Comparison of ENCODE assay signal across 13 cellular contexts in the genomic region with DNA sequence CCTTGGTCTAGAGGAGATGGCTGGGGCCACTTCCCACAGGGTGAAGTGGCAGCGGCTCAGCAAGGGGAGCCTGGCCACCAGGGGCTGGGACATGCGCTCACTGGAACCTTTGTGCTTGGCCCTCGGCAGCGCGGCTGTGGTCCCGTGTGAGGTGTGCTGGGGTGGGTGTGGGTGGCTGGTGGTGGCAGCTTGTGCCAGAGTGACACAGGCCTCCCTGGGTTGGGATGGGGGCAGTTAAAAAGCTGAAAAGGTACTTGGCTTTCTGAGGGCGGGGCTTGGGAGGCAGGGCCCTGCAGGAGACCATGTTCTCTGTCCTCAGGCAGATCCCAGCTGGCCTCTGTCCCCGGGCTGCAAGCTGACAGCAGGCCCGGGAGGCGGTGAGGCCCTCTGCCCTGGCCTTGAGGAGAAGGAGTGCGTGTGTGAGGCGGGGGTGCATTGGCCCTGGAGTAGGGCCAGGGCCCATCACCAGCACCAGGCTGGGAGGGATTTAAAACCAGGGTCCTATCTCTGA. TPM values are rescaled to one million over a fixed set of nuclear protein-coding genes. Genes with fewer than 3 reads are reported as not detected.
A peak's percentile ranks its signal among the peaks of the same experiment; 100 is the strongest.
DNase-seq lines count a peak whose midpoint lies in the region; ATAC-seq, FAIRE-seq and TF ChIP-seq lines count a peak whose summit lies in the region.
"Had no signal": no experiment of that assay in that cellular context is flagged by ENCODE, and none has a peak within 500 bp of the region (broad histone marks: within the 10 kb centered on the region; RNA-seq: fewer than 3 reads in every experiment).

No MANE protein-coding gene starts in this region.

- H4K20me1 ChIP-seq in HepG2 (ENCODE audit: insufficient read depth, low read length) = no peaks in the 10 kb centered on the region

- peak overlapping the region; percentile 12 for H3K27ac Mint-ChIP-seq in activated naive CD8-positive, alpha-beta T cell treated with anti-CD3 and anti-CD28 coated beads, Interleukin-2, amount 10 ng/mL, durations not matched to agents 7 days and 5 days

- no peak for ATAC-seq in heart right ventricle
- ATAC-seq in activated naive CD8-positive, alpha-beta T cell treated with anti-CD3 and anti-CD28 coated beads, Interleukin-2, amount 10 ng/mL, durations not matched to agents 7 days and 5 days (ENCODE audit: low read depth) = no peak
- peak; percentile 13 for ATAC-seq in HepG2
- no peak for ATAC-seq in GM18867 (IDR thresholded peaks at IDR 0.05; ENCODE audit: unreplicated experiment)

- TF ChIP-seq CTCF in cardiac muscle cell (IDR thresholded peaks at IDR 0.05; ENCODE audit: low read depth, low read length) = no peak
- no peak for TF ChIP-seq CTCF in heart right ventricle (IDR thresholded peaks at IDR 0.05)
- 0 out of 2 replicates have a peak, but pooled peaks have one; percentile 6 for TF ChIP-seq CTCF in HepG2 (CRISPR knock-in tag; IDR thresholded peaks at IDR 0.05)
- no peak for TF ChIP-seq CTCF in vagina (IDR thresholded peaks at IDR 0.05)

- H3K36me3 ChIP-seq in cardiac muscle cell (peaks cover 27% of the 10 kb centered on the region), heart right ventricle (peaks cover 6 to 96% (median 36%) of the 10 kb centered on the region in 9 donors), HepG2 (replicated peaks in 1 of 2; ENCODE audit: control insufficient read depth in 1 of 2, insufficient read depth in 2 of 2, low read length in 2 of 2) (peaks cover 22 to 53% of the 10 kb centered on the region in 2 experiments; a peak in 4 of 5 replicates), vagina (peaks cover 0 to 56% of the 10 kb centered on the region in 2 donors)

- in situ Hi-C loops in HepG2 (cut with HindIII; ENCODE audit: extremely low pct_ligation_motif_present, low pct_unique_long_range_greater_than_20kb) = no loop called here

- TF ChIP-seq EP300 in HepG2 (IDR thresholded peaks at IDR 0.05; ENCODE audit: low read depth in 2 of 2, low read length in 2 of 2) = no peak
- no peak for TF ChIP-seq EP300 in HepG2 (CRISPR knock-in tag; IDR thresholded peaks at IDR 0.05; ENCODE audit: borderline replicate concordance)

- H3K4me1 Mint-ChIP-seq in activated naive CD8-positive, alpha-beta T cell treated with anti-CD3 and anti-CD28 coated beads, Interleukin-2, amount 10 ng/mL, durations not matched to agents 7 days and 5 days = peaks cover under 1% of the 10 kb centered on the region

- no peak overlapping the region for H3K9ac ChIP-seq in HepG2 (ENCODE audit: insufficient read depth, low read depth, low read length)
- H3K9ac ChIP-seq: parathyroid adenoma had no signal

- H3K9me3 ChIP-seq in cardiac muscle cell (ENCODE audit: low read depth) = no peaks in the 10 kb centered on the region
- H3K9me3 ChIP-seq in heart right ventricle = no peaks in the 10 kb centered on the region
- H3K9me3 ChIP-seq in HepG2 (ENCODE audit: low read length) = no peaks in the 10 kb centered on the region
- no peaks in the 10 kb centered on the region for H3K9me3 ChIP-seq in vagina

- intact Hi-C loops in heart right ventricle (cut with DNase I) = no loop called here
- intact Hi-C loops in HepG2 (cut with micrococcal nuclease; ENCODE audit: unreplicated experiment) = no loop called here
- intact Hi-C loops in vagina (cut with DNase I) = no loop called here

- FAIRE-seq in HepG2 (lab: Jason Lieb, UNC) = no peak
- FAIRE-seq: urothelium cell line had no signal

- peaks cover 6% of the 10 kb centered on the region for H3K36me3 Mint-ChIP-seq in activated naive CD8-positive, alpha-beta T cell treated with anti-CD3 and anti-CD28 coated beads, Interleukin-2, amount 10 ng/mL, durations not matched to agents 7 days and 5 days

- no peak overlapping the region for H3K4me3 Mint-ChIP-seq in activated naive CD8-positive, alpha-beta T cell treated with anti-CD3 and anti-CD28 coated beads, Interleukin-2, amount 10 ng/mL, durations not matched to agents 7 days and 5 days

- H3K27me3 Mint-ChIP-seq in activated naive CD8-positive, alpha-beta T cell treated with anti-CD3 and anti-CD28 coated beads, Interleukin-2, amount 10 ng/mL, durations not matched to agents 7 days and 5 days = no peaks in the 10 kb centered on the region

- H3K79me2 ChIP-seq in HepG2 (ENCODE audit: insufficient read depth, low read length) = no peaks in the 10 kb centered on the region

- no peaks in the 10 kb centered on the region for H3K9me3 Mint-ChIP-seq in activated naive CD8-positive, alpha-beta T cell treated with anti-CD3 and anti-CD28 coated beads, Interleukin-2, amount 10 ng/mL, durations not matched to agents 7 days and 5 days

- 77 to 79% methylated on average over 12 of the region's 12 CpGs for WGBS in heart right ventricle, 2 donors
- WGBS in HepG2 (ENCODE audit: low lambda C conversion rate) = 86% methylated on average over 10 of the region's 12 CpGs

- peak in 1 of 2 donors; percentile 17 for DNase-seq in cardiac muscle cell (ENCODE audit: low read depth in 1 of 2, low spot score in 1 of 2)
- DNase-seq in heart right ventricle = no peak
- no peak for DNase-seq in activated naive CD8-positive, alpha-beta T cell treated with anti-CD3 and anti-CD28 coated beads, Interleukin-2, amount 10 ng/mL, durations not matched to agents 7 days and 5 days
- DNase-seq in HepG2 (ENCODE audit: low spot score) = no peak
- DNase-seq in vagina (ENCODE audit: extremely low spot score in 2 of 2) = no peak
- DNase-seq in NCI-H748 (lab: John Stamatoyannopoulos, UW; ENCODE audit: unreplicated experiment) = no peak
- DNase-seq in NCI-H1048 (lab: John Stamatoyannopoulos, UW) = no peak
- DNase-seq: DND-41, NCI-H524 treated with DMSO at 0.1 percent for 48 hours had no signal

- TF ChIP-seq POLR2A in HepG2 (IDR thresholded peaks at IDR 0.05; ENCODE audit: insufficient read depth in 1 of 2, low read depth in 2 of 2, low read length in 2 of 2) (0 out of 4 replicates have a peak, but pooled peaks of 1 of the 2 experiments have one; percentile 12), vagina (IDR thresholded peaks at IDR 0.05) (no peak)

- CTCF ChIA-PET in HepG2 (lab: Yijun Ruan, JAX; ENCODE audit: low intra/inter-chr PET ratio, low total read pairs) = no interaction called here

- H3K4me1 ChIP-seq in cardiac muscle cell (ENCODE audit: low read depth) (no peaks in the 10 kb centered on the region), heart right ventricle (no peaks in the 10 kb centered on the region), HepG2 (ENCODE audit: insufficient read depth, low read length) (no peaks in the 10 kb centered on the region), vagina (no peaks in the 10 kb centered on the region)

- H3K4me3 ChIP-seq in cardiac muscle cell = no peak overlapping the region
- H3K4me3 ChIP-seq in heart right ventricle = no peak overlapping the region
- no peak overlapping the region for H3K4me3 ChIP-seq in HepG2 (replicated peaks in 1 of 3; ENCODE audit: insufficient read depth in 1 of 3, low read depth in 2 of 3, low read length in 3 of 3)
- no peak overlapping the region for H3K4me3 ChIP-seq in vagina

- no peaks in the 10 kb centered on the region for H3K27me3 ChIP-seq in cardiac muscle cell
- no peaks in the 10 kb centered on the region for H3K27me3 ChIP-seq in heart right ventricle
- no peaks in the 10 kb centered on the region for H3K27me3 ChIP-seq in HepG2 (ENCODE audit: control insufficient read depth in 1 of 2, insufficient read depth in 2 of 2, low read length in 2 of 2)
- no peaks in the 10 kb centered on the region for H3K27me3 ChIP-seq in vagina

- no peak for TF ChIP-seq RAD21 in HepG2 (CRISPR knock-in tag; IDR thresholded peaks at IDR 0.05)

- no peak overlapping the region for H3K4me2 ChIP-seq in HepG2 (ENCODE audit: low read depth, low read length)

- TSS peak; percentile 37 for BruUV-seq in HepG2 (replicated peaks; lab: Mats Ljungman, UMichigan)

- POLR2A ChIA-PET in activated naive CD8-positive, alpha-beta T cell treated with anti-CD3 and anti-CD28 coated beads, Interleukin-2, amount 10 ng/mL, durations not matched to agents 7 days and 5 days (lab: Charles Lee) = no interaction called here
- POLR2A ChIA-PET in HepG2 (lab: Yijun Ruan, JAX) = interaction anchor here (2.7 kb wide), 1 partner anchor 18 kb away, joined by 10 read pairs; a partner anchor contains a TSS

- peak overlapping the region; percentile 55 for H3K27ac ChIP-seq in cardiac muscle cell
- no peak overlapping the region for H3K27ac ChIP-seq in heart right ventricle
- no peak overlapping the region for H3K27ac ChIP-seq in HepG2 (ENCODE audit: extremely low read length, insufficient read depth, low read length)
- H3K27ac ChIP-seq in vagina = peak overlapping the region; percentile 17
- H3K27ac ChIP-seq: parathyroid adenoma, VCaP had no signal

- H2AFZ ChIP-seq in HepG2 (ENCODE audit: low read length) = no peak overlapping the region
- H2AFZ ChIP-seq: parathyroid adenoma had no signal

RNA-seq across cellular contexts. Expression of a gene that starts 17.3 kb away (rescaled TPM):
- total RNA-seq in cardiac muscle cell = 14.4 and 19.8 TPM in 2 replicates
- polyA plus RNA-seq in cardiac muscle cell = 19.2 and 24.3 TPM in 2 replicates
- 10 to 100 TPM; 18.7 to 26.6 (median 20.9) TPM for total RNA-seq in heart right ventricle
- 10 to 100 TPM; 15.2 to 25.2 TPM for polyA plus RNA-seq in heart right ventricle
- 10 to 100 TPM; 23.7 to 26.2 TPM for total RNA-seq in activated naive CD8-positive, alpha-beta T cell treated with anti-CD3 and anti-CD28 coated beads, Interleukin-2, amount 10 ng/mL, durations not matched to agents 7 days and 5 days
- total RNA-seq in HepG2 (2016; rRNA removed; fragmentation: Illumina TruSeq; extraction: Trizol) = 12.9 and 15.8 TPM in 2 replicates
- total RNA-seq in HepG2 (2016; cell fraction: cytosol; rRNA removed; fragmentation: Illumina TruSeq; extraction: Trizol; ENCODE audit: low read depth) = 16.5 and 20.0 TPM in 2 replicates
- 13.8 and 14.3 TPM in 2 replicates for total RNA-seq in HepG2 (2016; cell fraction: insoluble cytoplasmic fraction; rRNA removed; fragmentation: Illumina TruSeq; extraction: Trizol)
- total RNA-seq in HepG2 (2016; cell fraction: membrane; rRNA removed; fragmentation: Illumina TruSeq; extraction: Trizol) = 26.2 and 26.3 TPM in 2 replicates
- 9.0 and 14.0 TPM in 2 replicates for total RNA-seq in HepG2 (2016; cell fraction: nucleus; rRNA removed; fragmentation: Illumina TruSeq; extraction: Trizol)
- 10.8 and 12.5 TPM in 2 replicates for polyA plus RNA-seq in HepG2 (2011; rRNA removed)
- 9.6 and 14.7 TPM in 2 replicates for polyA plus RNA-seq in HepG2 (2011; cell fraction: cytosol; rRNA removed)
- 11.4 TPM in 2 replicates for polyA plus RNA-seq in HepG2 (2011; cell fraction: nucleus; rRNA removed)
- 9.9 and 11.7 TPM in 2 replicates for polyA plus RNA-seq in HepG2 (2012)
- 26.1 and 31.1 TPM in 2 replicates for polyA plus RNA-seq in HepG2 (2016; cell fraction: cytosol; fragmentation: Illumina TruSeq; extraction: Trizol; ENCODE audit: low read depth)
- 16.6 and 21.7 TPM in 2 replicates for polyA plus RNA-seq in HepG2 (2016; cell fraction: insoluble cytoplasmic fraction; fragmentation: Illumina TruSeq; extraction: Trizol; ENCODE audit: low read depth)
- 33.3 and 33.5 TPM in 2 replicates for polyA plus RNA-seq in HepG2 (2016; cell fraction: membrane; fragmentation: Illumina TruSeq; extraction: Trizol; ENCODE audit: low read depth)
- polyA plus RNA-seq in HepG2 (2016; cell fraction: nucleus; fragmentation: Illumina TruSeq; extraction: Trizol; ENCODE audit: insufficient read depth, low read depth) = 16.7 and 20.2 TPM in 2 replicates
- polyA minus RNA-seq in HepG2 (2011; rRNA and poly(A)+ RNA removed; ENCODE audit: low replicate concordance) = 6.7 and 17.0 TPM in 2 replicates
- polyA minus RNA-seq in HepG2 (2011; cell fraction: cytosol; rRNA and poly(A)+ RNA removed) = 7.6 and 9.1 TPM in 2 replicates
- polyA minus RNA-seq in HepG2 (2011; cell fraction: nucleus; rRNA and poly(A)+ RNA removed) = 6.7 and 7.2 TPM in 2 replicates
- total RNA-seq in vagina = 10.1 TPM

RNA-seq across cellular contexts. Expression of a gene that starts 22.1 kb away (rescaled TPM):
- total RNA-seq in cardiac muscle cell (12.3 and 18.0 TPM in 2 replicates), heart right ventricle (1 to 10 TPM in 9 of 10 donors, under 1 TPM in 1; 0.56 to 9.1 (median 2.6) TPM), HepG2 (2016; rRNA removed; fragmentation: Illumina TruSeq; extraction: Trizol) (39.0 and 43.1 TPM in 2 replicates), vagina (29.2 TPM)
- polyA plus RNA-seq in cardiac muscle cell (18.7 and 20.3 TPM in 2 replicates), heart right ventricle (1 to 10 TPM; 2.1 to 2.2 TPM), HepG2 (2011; rRNA removed) (43.7 and 56.0 TPM in 2 replicates)
- total RNA-seq in activated naive CD8-positive, alpha-beta T cell treated with anti-CD3 and anti-CD28 coated beads, Interleukin-2, amount 10 ng/mL, durations not matched to agents 7 days and 5 days = 1 to 10 TPM; 8.4 to 8.8 TPM
- 9.7 and 11.5 TPM in 2 replicates for total RNA-seq in HepG2 (2016; cell fraction: cytosol; rRNA removed; fragmentation: Illumina TruSeq; extraction: Trizol; ENCODE audit: low read depth)
- total RNA-seq in HepG2 (2016; cell fraction: insoluble cytoplasmic fraction; rRNA removed; fragmentation: Illumina TruSeq; extraction: Trizol) = 42.4 and 43.7 TPM in 2 replicates
- 14.0 and 15.6 TPM in 2 replicates for total RNA-seq in HepG2 (2016; cell fraction: membrane; rRNA removed; fragmentation: Illumina TruSeq; extraction: Trizol)
- 14.8 and 19.2 TPM in 2 replicates for total RNA-seq in HepG2 (2016; cell fraction: nucleus; rRNA removed; fragmentation: Illumina TruSeq; extraction: Trizol)
- 51.4 and 52.1 TPM in 2 replicates for polyA plus RNA-seq in HepG2 (2011; cell fraction: cytosol; rRNA removed)
- 86.7 and 88.3 TPM in 2 replicates for polyA plus RNA-seq in HepG2 (2011; cell fraction: nucleus; rRNA removed)
- 23.6 and 28.4 TPM in 2 replicates for polyA plus RNA-seq in HepG2 (2012)
- polyA plus RNA-seq in HepG2 (2016; cell fraction: cytosol; fragmentation: Illumina TruSeq; extraction: Trizol; ENCODE audit: low read depth) = 9.7 and 10.2 TPM in 2 replicates
- 40.0 and 44.1 TPM in 2 replicates for polyA plus RNA-seq in HepG2 (2016; cell fraction: insoluble cytoplasmic fraction; fragmentation: Illumina TruSeq; extraction: Trizol; ENCODE audit: low read depth)
- 14.2 and 14.5 TPM in 2 replicates for polyA plus RNA-seq in HepG2 (2016; cell fraction: membrane; fragmentation: Illumina TruSeq; extraction: Trizol; ENCODE audit: low read depth)
- 43.0 and 48.7 TPM in 2 replicates for polyA plus RNA-seq in HepG2 (2016; cell fraction: nucleus; fragmentation: Illumina TruSeq; extraction: Trizol; ENCODE audit: insufficient read depth, low read depth)
- 0.07 and 31.4 TPM in 2 replicates for polyA minus RNA-seq in HepG2 (2011; rRNA and poly(A)+ RNA removed; ENCODE audit: low replicate concordance)
- 15.3 and 25.5 TPM in 2 replicates for polyA minus RNA-seq in HepG2 (2011; cell fraction: cytosol; rRNA and poly(A)+ RNA removed)
- polyA minus RNA-seq in HepG2 (2011; cell fraction: nucleus; rRNA and poly(A)+ RNA removed) = 6.3 and 10.3 TPM in 2 replicates

RNA-seq across cellular contexts. Expression of a gene that starts 39.7 kb away (rescaled TPM):
- total RNA-seq in cardiac muscle cell = 87.2 and 97.9 TPM in 2 replicates
- polyA plus RNA-seq in cardiac muscle cell = 92.6 and 92.8 TPM in 2 replicates
- 10 to 100 TPM; 13.1 to 33.4 (median 17.6) TPM for total RNA-seq in heart right ventricle
- polyA plus RNA-seq in heart right ventricle = 10 to 100 TPM; 20.1 to 41.8 TPM
- 10 to 100 TPM; 54.6 to 56.8 TPM for total RNA-seq in activated naive CD8-positive, alpha-beta T cell treated with anti-CD3 and anti-CD28 coated beads, Interleukin-2, amount 10 ng/mL, durations not matched to agents 7 days and 5 days
- 26.7 and 33.0 TPM in 2 replicates for total RNA-seq in HepG2 (2016; rRNA removed; fragmentation: Illumina TruSeq; extraction: Trizol)
- 13.7 and 15.7 TPM in 2 replicates for total RNA-seq in HepG2 (2016; cell fraction: cytosol; rRNA removed; fragmentation: Illumina TruSeq; extraction: Trizol; ENCODE audit: low read depth)
- 24.6 and 34.8 TPM in 2 replicates for total RNA-seq in HepG2 (2016; cell fraction: insoluble cytoplasmic fraction; rRNA removed; fragmentation: Illumina TruSeq; extraction: Trizol)
- 29.5 and 35.2 TPM in 2 replicates for total RNA-seq in HepG2 (2016; cell fraction: membrane; rRNA removed; fragmentation: Illumina TruSeq; extraction: Trizol)
- total RNA-seq in HepG2 (2016; cell fraction: nucleus; rRNA removed; fragmentation: Illumina TruSeq; extraction: Trizol) = 16.4 and 18.3 TPM in 2 replicates
- 45.1 and 52.3 TPM in 2 replicates for polyA plus RNA-seq in HepG2 (2011; rRNA removed)
- polyA plus RNA-seq in HepG2 (2011; cell fraction: cytosol; rRNA removed) = 35.9 and 53.9 TPM in 2 replicates
- 63.6 and 70.8 TPM in 2 replicates for polyA plus RNA-seq in HepG2 (2011; cell fraction: nucleus; rRNA removed)
- polyA plus RNA-seq in HepG2 (2012) = 50.6 and 52.1 TPM in 2 replicates
- 29.2 and 32.7 TPM in 2 replicates for polyA plus RNA-seq in HepG2 (2016; cell fraction: cytosol; fragmentation: Illumina TruSeq; extraction: Trizol; ENCODE audit: low read depth)
- 56.5 and 70.3 TPM in 2 replicates for polyA plus RNA-seq in HepG2 (2016; cell fraction: insoluble cytoplasmic fraction; fragmentation: Illumina TruSeq; extraction: Trizol; ENCODE audit: low read depth)
- 57.9 and 61.3 TPM in 2 replicates for polyA plus RNA-seq in HepG2 (2016; cell fraction: membrane; fragmentation: Illumina TruSeq; extraction: Trizol; ENCODE audit: low read depth)
- 52.2 and 56.7 TPM in 2 replicates for polyA plus RNA-seq in HepG2 (2016; cell fraction: nucleus; fragmentation: Illumina TruSeq; extraction: Trizol; ENCODE audit: insufficient read depth, low read depth)
- polyA minus RNA-seq in HepG2 (2011; rRNA and poly(A)+ RNA removed; ENCODE audit: low replicate concordance) = 39.3 and 69.8 TPM in 2 replicates
- polyA minus RNA-seq in HepG2 (2011; cell fraction: cytosol; rRNA and poly(A)+ RNA removed) = 30.6 and 31.5 TPM in 2 replicates
- 19.3 and 22.8 TPM in 2 replicates for polyA minus RNA-seq in HepG2 (2011; cell fraction: nucleus; rRNA and poly(A)+ RNA removed)
- total RNA-seq in vagina = 65.6 TPM

RNA-seq across cellular contexts. Expression of a gene that starts 41.7 kb away (rescaled TPM):
- total RNA-seq in cardiac muscle cell (15.3 and 20.0 TPM in 2 replicates), heart right ventricle (1 to 10 TPM; 4.5 to 8.7 (median 6.6) TPM), HepG2 (2016; rRNA removed; fragmentation: Illumina TruSeq; extraction: Trizol) (27.3 and 34.8 TPM in 2 replicates), vagina (21.4 TPM)
- polyA plus RNA-seq in cardiac muscle cell (19.7 and 38.9 TPM in 2 replicates), heart right ventricle (1 to 10 TPM; 4.2 to 4.4 TPM), HepG2 (2011; rRNA removed) (11.0 and 13.1 TPM in 2 replicates)
- total RNA-seq in activated naive CD8-positive, alpha-beta T cell treated with anti-CD3 and anti-CD28 coated beads, Interleukin-2, amount 10 ng/mL, durations not matched to agents 7 days and 5 days = 10 to 100 TPM; 77.0 to 79.1 TPM
- total RNA-seq in HepG2 (2016; cell fraction: cytosol; rRNA removed; fragmentation: Illumina TruSeq; extraction: Trizol; ENCODE audit: low read depth) = 18.8 and 20.2 TPM in 2 replicates
- total RNA-seq in HepG2 (2016; cell fraction: insoluble cytoplasmic fraction; rRNA removed; fragmentation: Illumina TruSeq; extraction: Trizol) = 19.1 and 34.6 TPM in 2 replicates
- 20.4 and 23.9 TPM in 2 replicates for total RNA-seq in HepG2 (2016; cell fraction: membrane; rRNA removed; fragmentation: Illumina TruSeq; extraction: Trizol)
- 25.6 and 26.6 TPM in 2 replicates for total RNA-seq in HepG2 (2016; cell fraction: nucleus; rRNA removed; fragmentation: Illumina TruSeq; extraction: Trizol)
- polyA plus RNA-seq in HepG2 (2011; cell fraction: cytosol; rRNA removed) = 5.7 and 16.6 TPM in 2 replicates
- polyA plus RNA-seq in HepG2 (2011; cell fraction: nucleus; rRNA removed) = 41.7 and 67.3 TPM in 2 replicates
- 6.8 and 11.8 TPM in 2 replicates for polyA plus RNA-seq in HepG2 (2012)
- polyA plus RNA-seq in HepG2 (2016; cell fraction: cytosol; fragmentation: Illumina TruSeq; extraction: Trizol; ENCODE audit: low read depth) = 4.9 and 5.2 TPM in 2 replicates
- 23.0 and 29.8 TPM in 2 replicates for polyA plus RNA-seq in HepG2 (2016; cell fraction: insoluble cytoplasmic fraction; fragmentation: Illumina TruSeq; extraction: Trizol; ENCODE audit: low read depth)
- 9.0 and 10.1 TPM in 2 replicates for polyA plus RNA-seq in HepG2 (2016; cell fraction: membrane; fragmentation: Illumina TruSeq; extraction: Trizol; ENCODE audit: low read depth)
- 57.2 and 60.7 TPM in 2 replicates for polyA plus RNA-seq in HepG2 (2016; cell fraction: nucleus; fragmentation: Illumina TruSeq; extraction: Trizol; ENCODE audit: insufficient read depth, low read depth)
- polyA minus RNA-seq in HepG2 (2011; rRNA and poly(A)+ RNA removed; ENCODE audit: low replicate concordance) = 26.8 and 48.0 TPM in 2 replicates
- polyA minus RNA-seq in HepG2 (2011; cell fraction: cytosol; rRNA and poly(A)+ RNA removed) = 7.6 and 9.2 TPM in 2 replicates
- polyA minus RNA-seq in HepG2 (2011; cell fraction: nucleus; rRNA and poly(A)+ RNA removed) = 13.2 and 17.5 TPM in 2 replicates

RNA-seq across cellular contexts. Expression of a gene that starts 56.3 kb away (rescaled TPM):
- 16.3 and 24.7 TPM in 2 replicates for total RNA-seq in cardiac muscle cell
- polyA plus RNA-seq in cardiac muscle cell = 18.5 and 23.2 TPM in 2 replicates
- total RNA-seq in heart right ventricle = under 1 TPM in 1 of 10 donors, not detected in 9; 0.25 TPM
- polyA plus RNA-seq in heart right ventricle = under 1 TPM in 1 of 2 donors, not detected in 1; 0.10 TPM
- total RNA-seq in activated naive CD8-positive, alpha-beta T cell treated with anti-CD3 and anti-CD28 coated beads, Interleukin-2, amount 10 ng/mL, durations not matched to agents 7 days and 5 days = 10 to 100 TPM; 20.8 to 21.8 TPM
- total RNA-seq in HepG2 (2016; rRNA removed; fragmentation: Illumina TruSeq; extraction: Trizol) = 0.29 TPM in 1 of 2 replicates, not detected in the other
- 0.18 TPM in 1 of 2 replicates, not detected in the other for total RNA-seq in HepG2 (2016; cell fraction: cytosol; rRNA removed; fragmentation: Illumina TruSeq; extraction: Trizol; ENCODE audit: low read depth)
- 0.22 TPM in 1 of 2 replicates, not detected in the other for total RNA-seq in HepG2 (2016; cell fraction: insoluble cytoplasmic fraction; rRNA removed; fragmentation: Illumina TruSeq; extraction: Trizol)
- total RNA-seq in HepG2 (2016; cell fraction: membrane; rRNA removed; fragmentation: Illumina TruSeq; extraction: Trizol) = 0.12 and 0.45 TPM in 2 replicates
- total RNA-seq in HepG2 (2016; cell fraction: nucleus; rRNA removed; fragmentation: Illumina TruSeq; extraction: Trizol) = not detected in 2 replicates
- 0.66 and 1.4 TPM in 2 replicates for polyA plus RNA-seq in HepG2 (2011; rRNA removed)
- polyA plus RNA-seq in HepG2 (2011; cell fraction: cytosol; rRNA removed) = 0.81 and 1.2 TPM in 2 replicates
- polyA plus RNA-seq in HepG2 (2011; cell fraction: nucleus; rRNA removed) = 1.8 and 2.7 TPM in 2 replicates
- polyA plus RNA-seq in HepG2 (2012) = 0.82 and 1.7 TPM in 2 replicates
- polyA plus RNA-seq in HepG2 (2016; cell fraction: cytosol; fragmentation: Illumina TruSeq; extraction: Trizol; ENCODE audit: low read depth) = 0.24 and 0.59 TPM in 2 replicates
- not detected in 2 replicates for polyA plus RNA-seq in HepG2 (2016; cell fraction: insoluble cytoplasmic fraction; fragmentation: Illumina TruSeq; extraction: Trizol; ENCODE audit: low read depth)
- polyA plus RNA-seq in HepG2 (2016; cell fraction: membrane; fragmentation: Illumina TruSeq; extraction: Trizol; ENCODE audit: low read depth) = not detected in 2 replicates
- polyA plus RNA-seq in HepG2 (2016; cell fraction: nucleus; fragmentation: Illumina TruSeq; extraction: Trizol; ENCODE audit: insufficient read depth, low read depth) = 0.31 and 0.41 TPM in 2 replicates
- 0.58 and 1.4 TPM in 2 replicates for polyA minus RNA-seq in HepG2 (2011; rRNA and poly(A)+ RNA removed; ENCODE audit: low replicate concordance)
- polyA minus RNA-seq in HepG2 (2011; cell fraction: cytosol; rRNA and poly(A)+ RNA removed) = 0.40 TPM in 1 of 2 replicates, not detected in the other
- 0.37 TPM in 1 of 2 replicates, not detected in the other for polyA minus RNA-seq in HepG2 (2011; cell fraction: nucleus; rRNA and poly(A)+ RNA removed)
- 1.7 TPM for total RNA-seq in vagina

Comparison
In these comparisons a context has a peak if more than half of its experiments do, and no peak if none do; other contexts are left out.
1. H3K27ac ChIP-seq: peak in cardiac muscle cell (single experiment) and vagina (single experiment); none in heart right ventricle (0 of 10) and HepG2 (single experiment).